ENCODE assay signal across 10 cellular contexts in the genomic region with DNA sequence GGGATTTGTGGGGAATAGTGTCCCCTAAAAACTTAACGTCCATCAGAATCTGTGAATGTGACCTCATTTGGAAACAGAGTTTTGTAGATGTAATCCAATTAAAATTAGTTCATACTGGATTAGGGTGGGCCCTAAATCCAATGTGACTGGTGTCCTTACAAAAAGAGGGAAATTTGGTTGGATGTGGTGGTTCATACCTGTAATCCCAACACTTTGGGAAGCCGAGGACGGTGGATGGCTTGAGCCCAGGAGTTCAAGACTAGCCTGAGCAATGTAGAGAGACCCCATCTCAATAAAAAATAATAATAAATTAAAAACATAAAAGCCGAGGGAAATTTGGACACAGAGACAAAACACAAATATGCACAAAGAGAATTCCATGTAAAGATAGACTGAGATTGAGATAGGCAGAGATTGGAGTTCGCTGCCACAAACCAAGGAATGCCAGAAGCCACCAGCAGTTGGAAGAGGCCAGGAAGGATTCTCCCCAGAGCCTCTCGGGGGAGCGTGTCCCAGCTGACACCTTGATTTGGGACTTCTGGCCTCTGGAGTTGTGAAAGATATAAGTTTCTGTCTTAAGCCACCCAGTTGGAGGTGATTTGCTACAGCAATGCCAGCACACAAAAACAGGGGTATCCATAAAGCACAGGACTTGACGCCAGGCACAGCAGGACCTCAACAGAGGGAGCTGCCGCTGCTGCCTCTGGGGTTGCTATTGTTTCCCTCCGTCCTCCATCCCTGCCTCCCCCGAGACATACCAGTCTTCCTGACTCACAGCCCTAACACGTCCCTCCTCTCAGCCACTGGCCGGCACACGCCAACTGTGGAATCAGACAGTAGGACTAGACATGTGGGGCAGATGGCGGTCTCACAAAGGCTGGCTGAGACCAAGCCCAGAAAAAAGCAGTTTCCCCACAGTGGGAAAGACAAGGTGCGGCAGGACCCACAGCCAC.
DNase-seq lines count a peak whose midpoint lies in the region; ATAC-seq, FAIRE-seq and TF ChIP-seq lines count a peak whose summit lies in the region.
"Had no signal": no experiment of that assay in that cellular context is flagged by ENCODE, and none has a peak within 500 bp of the region (broad histone marks: within the 10 kb centered on the region; RNA-seq: fewer than 3 reads in every experiment).

No MANE protein-coding gene starts in this region.

- peak overlapping the region; percentile 97 to 99 (median 98) for H3K27ac Mint-ChIP-seq in nephron

- peak overlapping the region; percentile 37 for H2AFZ ChIP-seq in fibroblast of lung (ENCODE audit: low read length)

- POLR2A ChIA-PET in A673 (lab: Charles Lee; ENCODE audit: low non-redundant PET): no interaction called here

- peak; percentile 71 for FAIRE-seq in RCC 7860 (lab: Jason Lieb, UNC)

- peak overlapping the region; percentile 56 for H3K9ac ChIP-seq in fibroblast of lung (ENCODE audit: insufficient read depth, low read length)

- no peaks in the 10 kb centered on the region for H3K36me3 Mint-ChIP-seq in nephron (ENCODE audit: low read depth)

- H3K36me3 ChIP-seq in A673 (ENCODE audit: insufficient read depth, low read length, poor library complexity, severe bottlenecking) (no peaks in the 10 kb centered on the region), fibroblast of lung (ENCODE audit: control insufficient read depth, insufficient read depth, low read length) (no peaks in the 10 kb centered on the region), WERI-Rb-1 (no peaks in the 10 kb centered on the region)

- H3K9me3 ChIP-seq in A673 (ENCODE audit: low read depth, low read length, poor library complexity, severe bottlenecking): no peaks in the 10 kb centered on the region
- no peaks in the 10 kb centered on the region for H3K9me3 ChIP-seq in fibroblast of lung (ENCODE audit: control insufficient read depth, insufficient read depth, low read depth, low read length)
- no peaks in the 10 kb centered on the region for H3K9me3 ChIP-seq in WERI-Rb-1 (ENCODE audit: severe bottlenecking)

- H3K27me3 Mint-ChIP-seq in nephron (ENCODE audit: low read depth): peaks cover 7% of the 10 kb centered on the region

- TF ChIP-seq CTCF in A673 (conservative IDR thresholded peaks at IDR 0.05; ENCODE audit: low read depth, low read length): no peak
- TF ChIP-seq CTCF in fibroblast of lung (conservative IDR thresholded peaks at IDR 0.05 in 1 of 2, IDR thresholded peaks at IDR 0.05 in 1 of 2; ENCODE audit: low read depth in 1 of 2, low read length in 2 of 2): peak in 1 of 2 donors; percentile 9
- TF ChIP-seq CTCF in nephron (IDR thresholded peaks at IDR 0.05; ENCODE audit: unreplicated experiment in 3 of 3): no peak
- TF ChIP-seq CTCF in WERI-Rb-1 (IDR thresholded peaks at IDR 0.05; ENCODE audit: low read depth, low read length): no peak

- H3K27ac ChIP-seq in A673 (ENCODE audit: low read depth, low read length, poor library complexity, severe bottlenecking) (no peak overlapping the region), fibroblast of lung (ENCODE audit: insufficient read depth, low read length) (peak overlapping the region; percentile 92), WERI-Rb-1 (no peak overlapping the region)
- H3K27ac ChIP-seq: C4-2B had no signal

- H3K4me3 ChIP-seq in A673 (ENCODE audit: low read depth, low read length, poor library complexity, severe bottlenecking) (no peak overlapping the region), fibroblast of lung (replicated peaks in 1 of 4; ENCODE audit: control extremely low read depth in 1 of 4, insufficient read depth in 1 of 4, low read depth in 3 of 4, low read length in 4 of 4) (no peak overlapping the region), WERI-Rb-1 (ENCODE audit: low read depth, low read length) (no peak overlapping the region)

- no peaks in the 10 kb centered on the region for H3K9me3 Mint-ChIP-seq in nephron

- CTCF ChIA-PET in A673 (lab: Charles Lee): no interaction called here

- H3K4me3 Mint-ChIP-seq in nephron: peak overlapping the region in 1 of 3 experiments; percentile 4

- no peaks in the 10 kb centered on the region for H3K79me2 ChIP-seq in fibroblast of lung (ENCODE audit: control insufficient read depth, insufficient read depth, low read length)

- H3K4me1 ChIP-seq in A673 (ENCODE audit: insufficient read depth, low read length, poor library complexity, severe bottlenecking): peaks cover 15% of the 10 kb centered on the region
- peaks cover 59% of the 10 kb centered on the region for H3K4me1 ChIP-seq in fibroblast of lung (ENCODE audit: control insufficient read depth, extremely low read depth, insufficient read depth, low read length)

- BruUV-seq in A673 (replicated peaks; lab: Mats Ljungman, UMichigan): no TSS peak

- no peaks in the 10 kb centered on the region for H3K27me3 ChIP-seq in A673 (replicated peaks; ENCODE audit: insufficient read depth, low read depth, low read length, poor library complexity)
- no peaks in the 10 kb centered on the region for H3K27me3 ChIP-seq in fibroblast of lung (ENCODE audit: control insufficient read depth, insufficient read depth, low read length)
- no peaks in the 10 kb centered on the region for H3K27me3 ChIP-seq in WERI-Rb-1 (ENCODE audit: insufficient read depth, low read depth, severe bottlenecking)

- H3K4me2 ChIP-seq in fibroblast of lung (ENCODE audit: extremely low read depth, insufficient read depth, low read length): peak overlapping the region; percentile 46

- H3K4me1 Mint-ChIP-seq in nephron: peaks cover 62% of the 10 kb centered on the region

- DNase-seq in A673 (ENCODE audit: low spot score) (peak; percentile 58), RCC 7860 (ENCODE audit: low spot score) (peak; percentile 96), fibroblast of lung (ENCODE audit: low read depth in 2 of 2) (peak; percentile 87 to 98), midbrain (lab: John Stamatoyannopoulos, UW) (no peak), NAMALWA (ENCODE audit: low spot score) (no peak), WERI-Rb-1 (no peak)
- DNase-seq: activated naive CD4-positive, alpha-beta T cell had no signal

- intact Hi-C loops in A673 (cut with micrococcal nuclease; ENCODE audit: unreplicated experiment): no loop called here

- no peaks in the 10 kb centered on the region for H4K20me1 ChIP-seq in fibroblast of lung (ENCODE audit: control insufficient read depth, extremely low read depth, insufficient read depth, low read length)

- ATAC-seq in GM21526 (IDR thresholded peaks at IDR 0.05; ENCODE audit: low FRiP score, unreplicated experiment): no peak

Comparison
In these comparisons a context has a peak if more than half of its experiments do, and no peak if none do; other contexts are left out.
1. DNase-seq: peak in A673 (single experiment), RCC 7860 (single experiment) and fibroblast of lung (2 of 2); none in midbrain (single experiment), NAMALWA (single experiment) and WERI-Rb-1 (single experiment).